In genomic region chr12:112046003-112046402, GRCh38 we compare ENCODE assay signal across 1 cellular context.
A peak's percentile ranks its signal among the peaks of the same experiment; 100 is the strongest.
TF ChIP-seq lines count a peak whose summit lies in the region.

No MANE protein-coding gene starts in this region.

TF ChIP-seq in HEK293, 187 proteins besides CTCF, POLR2A, EP300 and RAD21 (continued from another document):
- TF ChIP-seq ZNF692 (tag by site-specific recombination; IDR thresholded peaks at IDR 0.05) (no peak), PRDM1 (tag by site-specific recombination; IDR thresholded peaks at IDR 0.05) (peak; percentile 60), HOXC10 (CRISPR knock-in tag; IDR thresholded peaks at IDR 0.05) (no peak), ZNF391 (tag by site-specific recombination; IDR thresholded peaks at IDR 0.05; ENCODE audit: borderline replicate concordance, low read depth) (no peak)
